1 cellular context compared by ENCODE assay signal in the genomic region with DNA sequence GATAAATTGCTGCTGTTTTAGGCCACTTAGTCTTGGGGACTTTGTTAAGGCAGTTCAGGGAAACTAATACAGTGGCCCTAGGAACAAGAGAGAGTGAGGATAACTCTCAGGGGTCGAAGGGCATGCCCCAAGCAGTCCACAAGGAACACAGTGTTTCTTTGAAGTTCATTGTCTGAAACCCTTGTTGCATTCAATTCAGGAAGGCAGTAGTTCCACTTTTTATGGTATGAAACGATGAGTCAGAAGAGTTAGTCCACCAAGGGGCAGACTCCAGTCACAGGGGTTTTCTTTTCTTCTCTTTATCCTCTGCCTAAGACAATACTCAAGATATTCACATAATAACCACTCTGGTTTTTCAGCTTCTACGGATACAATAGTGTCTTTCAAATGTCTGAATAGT.
TF ChIP-seq lines count a peak whose summit lies in the region.

No MANE protein-coding gene starts in this region.

TF ChIP-seq in H1, 55 proteins besides CTCF, POLR2A, EP300 and RAD21:
- TF ChIP-seq ASH2L (IDR thresholded peaks at IDR 0.05; ENCODE audit: low read length), result no peak
- no peak for TF ChIP-seq CREB1 (IDR thresholded peaks at IDR 0.05)
- TF ChIP-seq CBX5 (IDR thresholded peaks at IDR 0.05; ENCODE audit: low read depth, low read length), result no peak
- TF ChIP-seq TAF7 (optimal IDR thresholded peaks at IDR 0.05; ENCODE audit: borderline replicate concordance, low read depth, low read length), result no peak
- TF ChIP-seq CEBPB (IDR thresholded peaks at IDR 0.05; ENCODE audit: low read depth, low read length), result no peak
- TF ChIP-seq TEAD4 (IDR thresholded peaks at IDR 0.05; ENCODE audit: low read depth, low read length), result no peak
- TF ChIP-seq KDM4A (IDR thresholded peaks at IDR 0.05; ENCODE audit: low read depth, low read length, severe bottlenecking), result no peak
- no peak for TF ChIP-seq RFX5 (IDR thresholded peaks at IDR 0.05; ENCODE audit: borderline replicate concordance, low read depth, low read length)
- no peak for TF ChIP-seq POLR2AphosphoS5 (IDR thresholded peaks at IDR 0.05; ENCODE audit: low read depth, low read length)
- no peak for TF ChIP-seq BCL11A (IDR thresholded peaks at IDR 0.05; ENCODE audit: low read depth in 2 of 2, low read length in 2 of 2)
- no peak for TF ChIP-seq JUND (IDR thresholded peaks at IDR 0.05; ENCODE audit: low read length)
- no peak for TF ChIP-seq SIRT6 (IDR thresholded peaks at IDR 0.05; ENCODE audit: low read length)
- TF ChIP-seq POU5F1 (IDR thresholded peaks at IDR 0.05; ENCODE audit: low read depth, low read length), result no peak
- no peak for TF ChIP-seq ZNF274 (IDR thresholded peaks at IDR 0.05; ENCODE audit: borderline replicate concordance, extremely low read depth, low read length)
- no peak for TF ChIP-seq SRF (IDR thresholded peaks at IDR 0.05; ENCODE audit: low read depth, low read length)
- no peak for TF ChIP-seq CHD2 (IDR thresholded peaks at IDR 0.05; ENCODE audit: low read length)
- TF ChIP-seq, protein P1, sequence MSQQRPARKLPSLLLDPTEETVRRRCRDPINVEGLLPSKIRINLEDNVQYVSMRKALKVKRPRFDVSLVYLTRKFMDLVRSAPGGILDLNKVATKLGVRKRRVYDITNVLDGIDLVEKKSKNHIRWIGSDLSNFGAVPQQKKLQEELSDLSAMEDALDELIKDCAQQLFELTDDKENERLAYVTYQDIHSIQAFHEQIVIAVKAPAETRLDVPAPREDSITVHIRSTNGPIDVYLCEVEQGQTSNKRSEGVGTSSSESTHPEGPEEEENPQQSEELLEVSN (IDR thresholded peaks at IDR 0.05), result no peak
